Comparison of ENCODE assay signal across 1 cellular context in the genomic region with DNA sequence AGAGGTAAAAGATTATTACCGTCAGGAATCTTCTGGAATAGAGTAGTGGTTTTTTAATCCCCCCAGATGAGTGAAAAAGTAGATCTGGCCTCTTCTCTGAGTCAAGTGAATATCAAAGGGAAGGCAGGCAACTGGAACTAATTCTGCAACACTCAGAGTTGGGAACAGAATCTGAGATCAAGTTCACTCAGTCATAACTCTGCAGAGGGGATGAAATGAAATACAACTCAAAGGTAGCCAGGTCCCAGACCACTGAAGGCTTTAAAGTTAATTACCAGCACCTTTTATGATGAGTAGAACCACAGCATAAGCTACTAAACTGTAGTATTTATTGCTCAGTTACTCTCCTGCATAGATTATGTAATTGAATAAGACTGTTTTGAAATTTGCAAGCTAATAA.
TF ChIP-seq lines count a peak whose summit lies in the region.

No MANE protein-coding gene starts in this region.

TF ChIP-seq in endothelial cell of umbilical vein, 7 proteins besides CTCF, POLR2A, EP300 and RAD21:
- TF ChIP-seq, protein P1, sequence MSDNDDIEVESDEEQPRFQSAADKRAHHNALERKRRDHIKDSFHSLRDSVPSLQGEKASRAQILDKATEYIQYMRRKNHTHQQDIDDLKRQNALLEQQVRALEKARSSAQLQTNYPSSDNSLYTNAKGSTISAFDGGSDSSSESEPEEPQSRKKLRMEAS (IDR thresholded peaks at IDR 0.05; ENCODE audit: insufficient read depth, insufficient read length) = no peak
- TF ChIP-seq JUN (IDR thresholded peaks at IDR 0.05; ENCODE audit: borderline replicate concordance, insufficient read depth, insufficient read length, low read depth) = no peak
- TF ChIP-seq GATA2 (IDR thresholded peaks at IDR 0.05; ENCODE audit: insufficient read depth, insufficient read length, low read depth, low read length) = no peak
- TF ChIP-seq EZH2 (IDR thresholded peaks at IDR 0.05; ENCODE audit: borderline replicate concordance, low read depth, low read length, severe bottlenecking) = no peak
- no peak for TF ChIP-seq POLR2AphosphoS5 (IDR thresholded peaks at IDR 0.05; ENCODE audit: insufficient read depth, low read depth, low read length)
- TF ChIP-seq FOS (IDR thresholded peaks at IDR 0.05; ENCODE audit: borderline replicate concordance, insufficient read depth, low read length) = no peak
- TF ChIP-seq MYC (IDR thresholded peaks at IDR 0.05; ENCODE audit: low read depth, low read length) = no peak
